18 cellular contexts compared by ENCODE assay signal in genomic region chr2:18356676-18357075, GRCh38.
DNase-seq lines count a peak whose midpoint lies in the region; TF ChIP-seq lines count a peak whose summit lies in the region.
"Had no signal": no experiment of that assay in that cellular context is flagged by ENCODE, and none has a peak within 500 bp of the region (broad histone marks: within the 10 kb centered on the region; RNA-seq: fewer than 3 reads in every experiment).

No MANE protein-coding gene starts in this region.

- H3K27ac Mint-ChIP-seq in activated T-helper 1 cell treated with anti-CD3 and anti-CD28 coated beads, Interleukin-12 subunit alpha, Interleukin-12 subunit beta, Interleukin-2, Interleukin-4 antibody, amounts not matched to agents 30 ng/mL and 10 ng/mL and 1 ng/mL, durations not matched to agents 14 hours and 24 hours and 36 hours, result no peak overlapping the region
- H3K27ac Mint-ChIP-seq: natural killer cell; progenitor cell of endocrine pancreas; T-helper 2 cell treated with Interferon-gamma antibody and Interleukin-4, amounts not matched to agents 5 μg/mL and 100 μg/mL, for 36 hours had no signal

- H3K27ac ChIP-seq in mesenchymal stem cell (ENCODE audit: low read length, poor library complexity, severe bottlenecking), result no peak overlapping the region
- H3K27ac ChIP-seq: coronary artery, spleen, thoracic aorta had no signal

- no peak overlapping the region for H3K4me3 ChIP-seq in cardiac fibroblast (replicated peaks in 1 of 2; ENCODE audit: low read depth in 2 of 2, low read length in 2 of 2)
- H3K4me3 ChIP-seq in mesenchymal stem cell (ENCODE audit: insufficient read depth in 1 of 2, low read depth in 1 of 2, low read length in 2 of 2), result no peak overlapping the region
- no peak overlapping the region for H3K4me3 ChIP-seq in lower leg skin (ENCODE audit: low read depth, poor library complexity, severe bottlenecking)
- H3K4me3 ChIP-seq: coronary artery, spleen, thoracic aorta had no signal

- H2BK15ac ChIP-seq in mesenchymal stem cell (ENCODE audit: low read depth, poor library complexity, severe bottlenecking), result no peak overlapping the region

- H3K27me3 Mint-ChIP-seq in activated T-helper 1 cell treated with anti-CD3 and anti-CD28 coated beads, Interleukin-12 subunit alpha, Interleukin-12 subunit beta, Interleukin-2, Interleukin-4 antibody, amounts not matched to agents 30 ng/mL and 10 ng/mL and 1 ng/mL, durations not matched to agents 14 hours and 24 hours and 36 hours (ENCODE audit: insufficient read depth), result no peaks in the 10 kb centered on the region
- H3K27me3 Mint-ChIP-seq: progenitor cell of endocrine pancreas had no signal

- no peak overlapping the region for H3K4ac ChIP-seq in mesenchymal stem cell (ENCODE audit: low read depth in 1 of 2, low read length in 2 of 2)

- no peaks in the 10 kb centered on the region for H3K27me3 ChIP-seq in mesenchymal stem cell (ENCODE audit: control insufficient read depth in 1 of 2, insufficient read depth in 1 of 2, low read length in 2 of 2)
- H3K27me3 ChIP-seq: spleen had no signal

- H3K9ac ChIP-seq in mesenchymal stem cell (ENCODE audit: low read length), result no peak overlapping the region

- WGBS in mesenchymal stem cell, result 7% methylated on average over 2 of the region's 2 CpGs
- 64 to 71% methylated on average over 2 of the region's 2 CpGs for WGBS in lower leg skin, 2 donors

- no peak overlapping the region for H4K8ac ChIP-seq in mesenchymal stem cell (ENCODE audit: low read length)

- no peak overlapping the region for H2AK5ac ChIP-seq in mesenchymal stem cell (ENCODE audit: low read length, severe bottlenecking)

- no peaks in the 10 kb centered on the region for H3K36me3 Mint-ChIP-seq in activated T-helper 1 cell treated with anti-CD3 and anti-CD28 coated beads, Interleukin-12 subunit alpha, Interleukin-12 subunit beta, Interleukin-2, Interleukin-4 antibody, amounts not matched to agents 30 ng/mL and 10 ng/mL and 1 ng/mL, durations not matched to agents 14 hours and 24 hours and 36 hours (ENCODE audit: low read depth)
- H3K36me3 Mint-ChIP-seq: natural killer cell had no signal

- H3K23ac ChIP-seq in mesenchymal stem cell (ENCODE audit: low read length in 2 of 2), result no peak overlapping the region

- no peaks in the 10 kb centered on the region for H3K4me1 Mint-ChIP-seq in activated T-helper 1 cell treated with anti-CD3 and anti-CD28 coated beads, Interleukin-12 subunit alpha, Interleukin-12 subunit beta, Interleukin-2, Interleukin-4 antibody, amounts not matched to agents 30 ng/mL and 10 ng/mL and 1 ng/mL, durations not matched to agents 14 hours and 24 hours and 36 hours (ENCODE audit: low read depth)
- H3K4me1 Mint-ChIP-seq: natural killer cell had no signal

- H3K18ac ChIP-seq in mesenchymal stem cell (ENCODE audit: low read depth in 1 of 2, low read length in 2 of 2), result no peak overlapping the region

- no peak overlapping the region for H2AFZ ChIP-seq in mesenchymal stem cell (ENCODE audit: low read depth, low read length)

- H3K36me3 ChIP-seq in mesenchymal stem cell (ENCODE audit: control insufficient read depth in 1 of 2, insufficient read depth in 2 of 2, low read depth in 1 of 2, low read length in 2 of 2), result no peaks in the 10 kb centered on the region
- H3K36me3 ChIP-seq: spleen, thoracic aorta had no signal

- TF ChIP-seq CTCF in cardiac fibroblast (IDR thresholded peaks at IDR 0.05; ENCODE audit: low read depth, low read length), result no peak
- no peak for TF ChIP-seq CTCF in lower leg skin (IDR thresholded peaks at IDR 0.05)

- H4K91ac ChIP-seq in mesenchymal stem cell (ENCODE audit: low read length), result no peak overlapping the region

- no peak for TF ChIP-seq POLR2A in lower leg skin (IDR thresholded peaks at IDR 0.05)

- H2BK12ac ChIP-seq in mesenchymal stem cell (ENCODE audit: low read length in 2 of 2), result peak overlapping the region in 1 of 2 experiments; percentile 7

- H3K14ac ChIP-seq in mesenchymal stem cell (ENCODE audit: low read length in 2 of 2), result no peak overlapping the region

- intact Hi-C loops in head of caudate nucleus (cut with DNase I), result no loop called here
- intact Hi-C loops in activated T-helper 1 cell treated with anti-CD3 and anti-CD28 coated beads, Interleukin-12 subunit alpha, Interleukin-12 subunit beta, Interleukin-2, Interleukin-4 antibody, amounts not matched to agents 30 ng/mL and 10 ng/mL and 1 ng/mL, durations not matched to agents 14 hours and 24 hours and 36 hours (cut with micrococcal nuclease), result no loop called here
- intact Hi-C loops in lower leg skin (cut with DNase I; ENCODE audit: low total_unique reads), result no loop called here

- H3K79me1 ChIP-seq in mesenchymal stem cell (replicated peaks; ENCODE audit: low read length, poor library complexity, severe bottlenecking), result no peaks in the 10 kb centered on the region

- H2BK120ac ChIP-seq in mesenchymal stem cell (ENCODE audit: low read depth, low read length), result no peak overlapping the region

- no peaks in the 10 kb centered on the region for H3K9me3 Mint-ChIP-seq in activated T-helper 1 cell treated with anti-CD3 and anti-CD28 coated beads, Interleukin-12 subunit alpha, Interleukin-12 subunit beta, Interleukin-2, Interleukin-4 antibody, amounts not matched to agents 30 ng/mL and 10 ng/mL and 1 ng/mL, durations not matched to agents 14 hours and 24 hours and 36 hours
- H3K9me3 Mint-ChIP-seq: T-helper 2 cell treated with Interferon-gamma antibody and Interleukin-4, amounts not matched to agents 5 μg/mL and 100 μg/mL, for 36 hours had no signal

- H3K4me2 ChIP-seq in mesenchymal stem cell (ENCODE audit: low read length, poor library complexity, severe bottlenecking), result no peak overlapping the region

- H3K9me3 ChIP-seq in mesenchymal stem cell (ENCODE audit: control insufficient read depth, low read length), result no peaks in the 10 kb centered on the region
- H3K9me3 ChIP-seq: spleen, thoracic aorta had no signal

- no peak overlapping the region for H2BK5ac ChIP-seq in mesenchymal stem cell (ENCODE audit: low read depth, low read length, poor library complexity, severe bottlenecking)

- DNase-seq in EH (ENCODE audit: low read depth), result peak; percentile 63
- peak; percentile 73 for DNase-seq in M059J (ENCODE audit: low read depth)
- peak; percentile 14 to 57 for DNase-seq in cardiac fibroblast (ENCODE audit: low read depth in 2 of 2)
- peak; percentile 66 for DNase-seq in mesenchymal stem cell
- no peak for DNase-seq in head of caudate nucleus
- DNase-seq in activated T-helper 1 cell treated with anti-CD3 and anti-CD28 coated beads, Interleukin-12 subunit alpha, Interleukin-12 subunit beta, Interleukin-2, Interleukin-4 antibody, amounts not matched to agents 30 ng/mL and 10 ng/mL and 1 ng/mL, durations not matched to agents 14 hours and 24 hours and 36 hours (ENCODE audit: low spot score), result no peak
- no peak for DNase-seq in midbrain (lab: John Stamatoyannopoulos, UW)
- no peak for DNase-seq in lower leg skin (ENCODE audit: low spot score in 2 of 2)
- DNase-seq: aorta, glutamatergic neuron, natural killer cell, NCI-H146, SIG-M5, spleen had no signal

- peaks cover 7% of the 10 kb centered on the region for H3K4me1 ChIP-seq in mesenchymal stem cell (ENCODE audit: control insufficient read depth, insufficient read depth, low read depth, low read length)
- H3K4me1 ChIP-seq: spleen had no signal

- no peak overlapping the region for H3K4me3 Mint-ChIP-seq in activated T-helper 1 cell treated with anti-CD3 and anti-CD28 coated beads, Interleukin-12 subunit alpha, Interleukin-12 subunit beta, Interleukin-2, Interleukin-4 antibody, amounts not matched to agents 30 ng/mL and 10 ng/mL and 1 ng/mL, durations not matched to agents 14 hours and 24 hours and 36 hours
- H3K4me3 Mint-ChIP-seq: natural killer cell; T-helper 2 cell treated with Interferon-gamma antibody and Interleukin-4, amounts not matched to agents 5 μg/mL and 100 μg/mL, for 36 hours had no signal

Comparison
In these comparisons a context has a peak if more than half of its experiments do, and no peak if none do; other contexts are left out.
1. DNase-seq: peak in EH (single experiment), M059J (single experiment), cardiac fibroblast (2 of 2) and mesenchymal stem cell (single experiment); none in head of caudate nucleus (0 of 42), activated T-helper 1 cell treated with anti-CD3 and anti-CD28 coated beads, Interleukin-12 subunit alpha, Interleukin-12 subunit beta, Interleukin-2, Interleukin-4 antibody, amounts not matched to agents 30 ng/mL and 10 ng/mL and 1 ng/mL, durations not matched to agents 14 hours and 24 hours and 36 hours (single experiment), midbrain (single experiment) and lower leg skin (0 of 2).